ENCODE assay signal across 30 cellular contexts in genomic region chr17:50712641-50713296, GRCh38. TPM values are rescaled to one million over a fixed set of nuclear protein-coding genes. Genes with fewer than 3 reads are reported as not detected.
"Had no signal": no experiment of that assay in that cellular context is flagged by ENCODE, and none has a peak within 500 bp of the region (broad histone marks: within the 10 kb centered on the region; RNA-seq: fewer than 3 reads in every experiment).

No MANE protein-coding gene starts in this region.

- H3K36me3 ChIP-seq: adrenal gland, breast epithelium had no signal

- H3K36me3 Mint-ChIP-seq: activated naive CD8-positive, alpha-beta T cell treated with anti-CD3 and anti-CD28 coated beads, Interleukin-2, amount 10 ng/mL, durations not matched to agents 7 days and 5 days had no signal

- H3K9me3 Mint-ChIP-seq: activated CD4-positive, alpha-beta memory T cell treated with anti-CD3 and anti-CD28 coated beads, Interleukin-2, amount 10 ng/mL, durations not matched to agents 7 days and 5 days; activated naive CD8-positive, alpha-beta T cell treated with anti-CD3 and anti-CD28 coated beads, Interleukin-2, amount 10 ng/mL, durations not matched to agents 7 days and 5 days; activated T-helper 17 cell treated with anti-CD3 and anti-CD28 coated beads, Interleukin-2, amount 50 U/mL, for 72 hours had no signal

- H3K4me3 Mint-ChIP-seq: activated CD4-positive, alpha-beta memory T cell treated with anti-CD3 and anti-CD28 coated beads, Interleukin-2, amount 10 ng/mL, durations not matched to agents 7 days and 5 days; activated CD4-positive, alpha-beta T cell treated with anti-CD3 and anti-CD28 coated beads for 36 hours; activated naive CD8-positive, alpha-beta T cell treated with anti-CD3 and anti-CD28 coated beads, Interleukin-2, amount 10 ng/mL, durations not matched to agents 7 days and 5 days; activated T-helper 17 cell treated with anti-CD3 and anti-CD28 coated beads, Interleukin-2, amount 50 U/mL, for 72 hours had no signal

- ATAC-seq: activated CD4-positive, alpha-beta T cell treated with anti-CD3 and anti-CD28 coated beads for 36 hours; activated T-helper 17 cell treated with anti-CD3 and anti-CD28 coated beads, Interleukin-2, amount 50 U/mL, for 72 hours had no signal

- H3K27ac Mint-ChIP-seq: activated CD4-positive, alpha-beta memory T cell treated with anti-CD3 and anti-CD28 coated beads, Interleukin-2, amount 10 ng/mL, durations not matched to agents 7 days and 5 days; activated CD4-positive, alpha-beta T cell treated with anti-CD3 and anti-CD28 coated beads for 36 hours; activated naive CD8-positive, alpha-beta T cell treated with anti-CD3 and anti-CD28 coated beads, Interleukin-2, amount 10 ng/mL, durations not matched to agents 7 days and 5 days; activated T-helper 17 cell treated with anti-CD3 and anti-CD28 coated beads, Interleukin-2, amount 50 U/mL, for 72 hours had no signal

- H3K4me3 ChIP-seq: adrenal gland, breast epithelium, PC-9 had no signal

- H3K27me3 Mint-ChIP-seq: activated CD4-positive, alpha-beta T cell treated with anti-CD3 and anti-CD28 coated beads for 36 hours; activated T-helper 17 cell treated with anti-CD3 and anti-CD28 coated beads, Interleukin-2, amount 50 U/mL, for 72 hours had no signal

- H3K4me2 ChIP-seq: PC-9 had no signal

- H3K9me3 ChIP-seq: adrenal gland, breast epithelium had no signal

- H3K27me3 ChIP-seq: adrenal gland, breast epithelium had no signal

- H3K27ac ChIP-seq: adrenal gland, breast epithelium, PC-9, VCaP had no signal

- H2AFZ ChIP-seq: PC-9 had no signal

- DNase-seq: activated CD4-positive, alpha-beta memory T cell treated with anti-CD3 and anti-CD28 coated beads, Interleukin-2, amount 10 ng/mL, durations not matched to agents 7 days and 5 days; activated CD4-positive, alpha-beta T cell treated with anti-CD3 and anti-CD28 coated beads for 36 hours; activated CD4-positive, alpha-beta T cell treated with anti-CD3 and anti-CD28 coated beads, Interleukin-2, amount 50 U/mL, for 1 hour; activated gamma-delta T cell; activated naive CD4-positive, alpha-beta T cell treated with anti-CD3 and anti-CD28 coated beads, Interleukin-2, amount 50 U/mL, for 16 hours; activated naive CD8-positive, alpha-beta T cell treated with anti-CD3 and anti-CD28 coated beads, Interleukin-2, amount 10 ng/mL, durations not matched to agents 7 days and 5 days; activated T-cell treated with anti-CD3 and anti-CD28 coated beads for 4 hours; adrenal gland; aorta; caudate nucleus; Kasumi-1; KBM-7; NCI-H1048; NCI-H146; NCI-H187 treated with DMSO at 0.1 percent for 48 hours; NCI-H2081 treated with DMSO at 0.1 percent for 48 hours; NCI-H345; NCI-H510A treated with DMSO at 0.1 percent for 48 hours; NCI-H69; NK-92 treated with Interleukin-12 subunit alpha and Interleukin-12 subunit beta, amount 100 ng/mL, for 24 hours; PC-9; SHP77 treated with DMSO at 0.1 percent for 48 hours; T-helper 2 cell; T1000 had no signal

RNA-seq across cellular contexts. Expression of gene ANKRD40CL, which starts 54.5 kb away (rescaled TPM):
- total RNA-seq: activated CD4-positive, alpha-beta memory T cell treated with anti-CD3 and anti-CD28 coated beads, Interleukin-2, amount 10 ng/mL, durations not matched to agents 7 days and 5 days; activated CD4-positive, alpha-beta T cell treated with anti-CD3 and anti-CD28 coated beads for 36 hours; activated CD8-positive, alpha-beta memory T cell treated with anti-CD3 and anti-CD28 coated beads for 36 hours; activated naive CD8-positive, alpha-beta T cell treated with anti-CD3 and anti-CD28 coated beads, Interleukin-2, amount 10 ng/mL, durations not matched to agents 7 days and 5 days; activated T-helper 17 cell treated with anti-CD3 and anti-CD28 coated beads, Interleukin-2, amount 50 U/mL, for 72 hours; adrenal gland; aorta; breast epithelium; cerebellum; PC-9; SK-MEL-5 had no signal
- polyA plus RNA-seq: adrenal gland had no signal
